In genomic region chr3:177820683-177821316, GRCh38 we compare ENCODE assay signal across 10 cellular contexts.
DNase-seq lines count a peak whose midpoint lies in the region; ATAC-seq and TF ChIP-seq lines count a peak whose summit lies in the region.
"Had no signal": no experiment of that assay in that cellular context is flagged by ENCODE, and none has a peak within 500 bp of the region (broad histone marks: within the 10 kb centered on the region; RNA-seq: fewer than 3 reads in every experiment).

No MANE protein-coding gene starts in this region.

- DNase-seq in NOMO-1 (lab: John Stamatoyannopoulos, UW; ENCODE audit: unreplicated experiment in 2 of 2) (peak; percentile 69 to 92), mesenchymal stem cell (peak; percentile 44), mesothelial cell of epicardium (ENCODE audit: low spot score in 2 of 2, unreplicated experiment in 2 of 2) (no peak), GM23338 (ENCODE audit: low spot score) (no peak), iPS-NIHi7 (ENCODE audit: extremely low spot score) (no peak), NCI-H2107 (lab: John Stamatoyannopoulos, UW) (no peak)

- H3K36me3 Mint-ChIP-seq in mesothelial cell of epicardium (no peaks in the 10 kb centered on the region), GM23338 (ENCODE audit: low read depth) (no peaks in the 10 kb centered on the region)
- H3K36me3 Mint-ChIP-seq: natural killer cell treated with Interleukin-12 subunit alpha and Interleukin-12 subunit beta and Interleukin-15 and Interleukin-18, amount 100 ng/mL, for 72 hours had no signal

- H3K4me2 ChIP-seq in mesenchymal stem cell (ENCODE audit: low read length, poor library complexity, severe bottlenecking) (no peak overlapping the region), GM23338 (no peak overlapping the region)

- H2AK5ac ChIP-seq in mesenchymal stem cell (ENCODE audit: low read length, severe bottlenecking), result no peak overlapping the region

- no CpG with 5 or more reads among the region's 2 CpGs for WGBS in mesenchymal stem cell

- H3K14ac ChIP-seq in mesenchymal stem cell (ENCODE audit: low read length in 2 of 2), result no peak overlapping the region

- H4K91ac ChIP-seq in mesenchymal stem cell (ENCODE audit: low read length), result no peak overlapping the region

- no peak overlapping the region for H2AFZ ChIP-seq in mesenchymal stem cell (ENCODE audit: low read depth, low read length)
- H2AFZ ChIP-seq in GM23338, result no peak overlapping the region

- H3K9ac ChIP-seq in mesenchymal stem cell (ENCODE audit: low read length), result no peak overlapping the region

- H3K36me3 ChIP-seq in mesenchymal stem cell (ENCODE audit: control insufficient read depth in 1 of 2, insufficient read depth in 2 of 2, low read depth in 1 of 2, low read length in 2 of 2) (no peaks in the 10 kb centered on the region), GM23338 (ENCODE audit: insufficient read depth) (no peaks in the 10 kb centered on the region)

- no peaks in the 10 kb centered on the region for H3K9me3 Mint-ChIP-seq in mesothelial cell of epicardium
- no peaks in the 10 kb centered on the region for H3K9me3 Mint-ChIP-seq in GM23338
- H3K9me3 Mint-ChIP-seq: natural killer cell treated with Interleukin-12 subunit alpha and Interleukin-12 subunit beta and Interleukin-15 and Interleukin-18, amount 100 ng/mL, for 72 hours had no signal

- H3K27ac Mint-ChIP-seq in mesothelial cell of epicardium (no peak overlapping the region), GM23338 (no peak overlapping the region)
- H3K27ac Mint-ChIP-seq: natural killer cell treated with Interleukin-12 subunit alpha and Interleukin-12 subunit beta and Interleukin-15 and Interleukin-18, amount 100 ng/mL, for 72 hours had no signal

- H2BK5ac ChIP-seq in mesenchymal stem cell (ENCODE audit: low read depth, low read length, poor library complexity, severe bottlenecking), result no peak overlapping the region

- H3K23ac ChIP-seq in mesenchymal stem cell (ENCODE audit: low read length in 2 of 2), result no peak overlapping the region

- no peaks in the 10 kb centered on the region for H3K79me2 ChIP-seq in GM23338 (replicated peaks; ENCODE audit: insufficient read depth)

- no peaks in the 10 kb centered on the region for H3K79me1 ChIP-seq in mesenchymal stem cell (replicated peaks; ENCODE audit: low read length, poor library complexity, severe bottlenecking)

- H4K8ac ChIP-seq in mesenchymal stem cell (ENCODE audit: low read length), result no peak overlapping the region

- TF ChIP-seq CTCF in mesothelial cell of epicardium (IDR thresholded peaks at IDR 0.05; ENCODE audit: unreplicated experiment) (no peak), GM23338 (conservative IDR thresholded peaks at IDR 0.05; ENCODE audit: low read depth in 2 of 2) (no peak)

- no peak overlapping the region for H3K4me3 ChIP-seq in mesenchymal stem cell (ENCODE audit: insufficient read depth in 1 of 2, low read depth in 1 of 2, low read length in 2 of 2)
- H3K4me3 ChIP-seq in GM23338, result no peak overlapping the region

- H3K9me2 ChIP-seq in GM23338 (ENCODE audit: insufficient read depth), result no peaks in the 10 kb centered on the region

- H3K18ac ChIP-seq in mesenchymal stem cell (ENCODE audit: low read depth in 1 of 2, low read length in 2 of 2), result no peak overlapping the region

- no peak overlapping the region for H2BK15ac ChIP-seq in mesenchymal stem cell (ENCODE audit: low read depth, poor library complexity, severe bottlenecking)

- no peak overlapping the region for H2BK120ac ChIP-seq in mesenchymal stem cell (ENCODE audit: low read depth, low read length)

- H3K27me3 Mint-ChIP-seq in mesothelial cell of epicardium (ENCODE audit: low read depth) (no peaks in the 10 kb centered on the region), GM23338 (ENCODE audit: insufficient read depth, low read depth, poor library complexity) (no peaks in the 10 kb centered on the region)
- H3K27me3 Mint-ChIP-seq: natural killer cell treated with Interleukin-12 subunit alpha and Interleukin-12 subunit beta and Interleukin-15 and Interleukin-18, amount 100 ng/mL, for 72 hours had no signal

- H3K4me1 Mint-ChIP-seq in mesothelial cell of epicardium (peaks cover 56% of the 10 kb centered on the region), GM23338 (peaks cover 9% of the 10 kb centered on the region)

- H3K27me3 ChIP-seq in mesenchymal stem cell (ENCODE audit: control insufficient read depth in 1 of 2, insufficient read depth in 1 of 2, low read length in 2 of 2), result no peaks in the 10 kb centered on the region
- no peaks in the 10 kb centered on the region for H3K27me3 ChIP-seq in GM23338 (ENCODE audit: insufficient read depth)

- H3F3A ChIP-seq in GM23338 (replicated peaks; ENCODE audit: low read depth), result no peaks in the 10 kb centered on the region

- no peaks in the 10 kb centered on the region for H4K20me1 ChIP-seq in GM23338 (replicated peaks; ENCODE audit: insufficient read depth)

- no peak overlapping the region for H2BK12ac ChIP-seq in mesenchymal stem cell (ENCODE audit: low read length in 2 of 2)

- no peak overlapping the region for H3K4me3 Mint-ChIP-seq in mesothelial cell of epicardium
- no peak overlapping the region for H3K4me3 Mint-ChIP-seq in GM23338
- H3K4me3 Mint-ChIP-seq: natural killer cell treated with Interleukin-12 subunit alpha and Interleukin-12 subunit beta and Interleukin-15 and Interleukin-18, amount 100 ng/mL, for 72 hours had no signal

- H3K27ac ChIP-seq in mesenchymal stem cell (ENCODE audit: low read length, poor library complexity, severe bottlenecking), result peak overlapping the region; percentile 55
- H3K27ac ChIP-seq in GM23338 (ENCODE audit: low read depth), result no peak overlapping the region
- H3K27ac ChIP-seq: RWPE1 had no signal

- H3K4ac ChIP-seq in mesenchymal stem cell (ENCODE audit: low read depth in 1 of 2, low read length in 2 of 2), result no peak overlapping the region

- H3K9me3 ChIP-seq in mesenchymal stem cell (ENCODE audit: control insufficient read depth, low read length), result no peaks in the 10 kb centered on the region

- ATAC-seq in GM18520 (IDR thresholded peaks at IDR 0.05; ENCODE audit: unreplicated experiment), result peak; percentile 44
- ATAC-seq in HG02588 (IDR thresholded peaks at IDR 0.05; ENCODE audit: unreplicated experiment), result peak; percentile 77
- ATAC-seq in GM23338, result no peak
- ATAC-seq: natural killer cell treated with Interleukin-12 subunit alpha and Interleukin-12 subunit beta and Interleukin-15 and Interleukin-18, amount 100 ng/mL, for 72 hours had no signal

- H3K4me1 ChIP-seq in mesenchymal stem cell (ENCODE audit: control insufficient read depth, insufficient read depth, low read depth, low read length), result peaks cover 11% of the 10 kb centered on the region
- H3K4me1 ChIP-seq in GM23338 (ENCODE audit: insufficient read depth), result peaks cover 6% of the 10 kb centered on the region; the same call in 1 of the 2 replicates

TF ChIP-seq in GM23338, 12 proteins besides CTCF, POLR2A, EP300 and RAD21:
- TF ChIP-seq NANOG (IDR thresholded peaks at IDR 0.05; ENCODE audit: borderline replicate concordance) (no peak), REST (IDR thresholded peaks at IDR 0.05; ENCODE audit: unreplicated experiment) (no peak), EZH2phosphoT487 (IDR thresholded peaks at IDR 0.05; ENCODE audit: unreplicated experiment) (no peak)

Comparison
In these comparisons a context has a peak if more than half of its experiments do, and no peak if none do; other contexts are left out.
1. DNase-seq: peak in NOMO-1 (2 of 2) and mesenchymal stem cell (single experiment); none in mesothelial cell of epicardium (0 of 2), GM23338 (single experiment), iPS-NIHi7 (single experiment) and NCI-H2107 (single experiment).